ENCODE assay signal across 1 cellular context in genomic region chr13:26698392-26699196, GRCh38.
TF ChIP-seq lines count a peak whose summit lies in the region.

No MANE protein-coding gene starts in this region.

TF ChIP-seq in HepG2, 621 proteins besides CTCF, POLR2A, EP300 and RAD21 (continued from another document):
- TF ChIP-seq ZNF687 (CRISPR knock-in tag; IDR thresholded peaks at IDR 0.05) = 0 out of 2 replicates have a peak, but pooled peaks have one; percentile 11
- no peak for TF ChIP-seq LCORL (IDR thresholded peaks at IDR 0.05)
- 0 out of 2 replicates have a peak, but pooled peaks have one; percentile 21 for TF ChIP-seq LCORL (CRISPR knock-in tag; IDR thresholded peaks at IDR 0.05)
- TF ChIP-seq ZNF501 (CRISPR knock-in tag; IDR thresholded peaks at IDR 0.05) = peak; percentile 51; the same call in 1 of the 2 replicates
- peak; percentile 62 to 81; a peak in 3 of 4 replicates for TF ChIP-seq MAFK (conservative IDR thresholded peaks at IDR 0.05 in 1 of 2, IDR thresholded peaks at IDR 0.05 in 1 of 2; ENCODE audit: low read length in 2 of 2)
- 0 out of 2 replicates have a peak, but pooled peaks have one; percentile 26 for TF ChIP-seq THAP11 (CRISPR knock-in tag; IDR thresholded peaks at IDR 0.05)
- TF ChIP-seq AKAP8 (CRISPR knock-in tag; IDR thresholded peaks at IDR 0.05) = no peak
- no peak for TF ChIP-seq TEF (CRISPR knock-in tag; IDR thresholded peaks at IDR 0.05)
- TF ChIP-seq ZNF816 (CRISPR knock-in tag; IDR thresholded peaks at IDR 0.05; ENCODE audit: borderline replicate concordance) = no peak
- TF ChIP-seq MAFF (IDR thresholded peaks at IDR 0.05; ENCODE audit: low read depth, low read length) = peak; percentile 64
- TF ChIP-seq STAG1 (CRISPR knock-in tag; IDR thresholded peaks at IDR 0.05) = peak; percentile 95
- peak; percentile 42; the same call in 1 of the 2 replicates for TF ChIP-seq CEBPB (IDR thresholded peaks at IDR 0.05; ENCODE audit: borderline replicate concordance, low read depth, low read length)
- peak; percentile 78 for TF ChIP-seq SMC3 (IDR thresholded peaks at IDR 0.05; ENCODE audit: low read length)
- no peak for TF ChIP-seq HOMEZ (CRISPR knock-in tag; IDR thresholded peaks at IDR 0.05; ENCODE audit: low read depth)
- peak; percentile 55; the same call in 1 of the 2 replicates for TF ChIP-seq ZNF777 (CRISPR knock-in tag; IDR thresholded peaks at IDR 0.05)
- TF ChIP-seq DNMT1 (CRISPR knock-in tag; IDR thresholded peaks at IDR 0.05) = no peak
- TF ChIP-seq POLR2AphosphoS2 (IDR thresholded peaks at IDR 0.05; ENCODE audit: low read depth, low read length) = no peak
- TF ChIP-seq ARID5B (CRISPR knock-in tag; IDR thresholded peaks at IDR 0.05) = 0 out of 2 replicates have a peak, but pooled peaks have one; percentile 23
- no peak for TF ChIP-seq ZNF678 (CRISPR knock-in tag; IDR thresholded peaks at IDR 0.05)
- TF ChIP-seq MBNL3 (CRISPR knock-in tag; conservative IDR thresholded peaks at IDR 0.05) = no peak
- TF ChIP-seq MAX (IDR thresholded peaks at IDR 0.05) = no peak
- no peak for TF ChIP-seq LRRFIP1 (CRISPR knock-in tag; conservative IDR thresholded peaks at IDR 0.05)
- TF ChIP-seq NRL (CRISPR knock-in tag; IDR thresholded peaks at IDR 0.05; ENCODE audit: borderline replicate concordance) = 0 out of 2 replicates have a peak, but pooled peaks have one; percentile 26
- no peak for TF ChIP-seq ZNF362 (CRISPR knock-in tag; IDR thresholded peaks at IDR 0.05; ENCODE audit: borderline replicate concordance)
